1 cellular context compared by ENCODE assay signal in genomic region chr1:163471766-163472165, GRCh38.
TF ChIP-seq lines count a peak whose summit lies in the region.

No MANE protein-coding gene starts in this region.

TF ChIP-seq in neural cell, 6 proteins besides CTCF, POLR2A, EP300 and RAD21 (continued from another document):
- no peak for TF ChIP-seq EZH2 (IDR thresholded peaks at IDR 0.05; ENCODE audit: borderline replicate concordance, insufficient read depth, low read length, poor library complexity, severe bottlenecking)
